ENCODE assay signal across 11 cellular contexts in the genomic region with DNA sequence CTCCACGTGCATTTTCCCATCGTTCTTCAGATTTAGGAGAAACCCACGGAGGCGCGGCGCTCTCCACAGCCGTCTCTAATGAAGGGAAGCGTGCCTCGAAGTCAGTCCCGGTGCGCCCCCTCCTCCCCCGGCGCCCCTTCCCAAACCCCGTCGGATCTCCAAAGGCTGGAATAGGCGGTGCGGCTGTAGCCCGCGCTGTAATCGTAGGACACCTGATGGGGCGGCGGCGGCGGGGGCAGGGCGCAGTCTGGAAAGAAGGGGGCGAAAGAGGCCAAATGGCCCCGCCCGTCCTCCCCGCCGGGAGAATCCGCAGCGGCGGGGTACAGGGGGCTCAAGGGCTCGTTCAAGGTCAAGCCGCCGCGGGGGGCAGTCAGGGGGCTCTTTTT. TPM values are rescaled to one million over a fixed set of nuclear protein-coding genes. Genes with fewer than 3 reads are reported as not detected.
DNase-seq lines count a peak whose midpoint lies in the region; ATAC-seq, FAIRE-seq and TF ChIP-seq lines count a peak whose summit lies in the region.
"Had no signal": no experiment of that assay in that cellular context is flagged by ENCODE, and none has a peak within 500 bp of the region (broad histone marks: within the 10 kb centered on the region; RNA-seq: fewer than 3 reads in every experiment).

No MANE protein-coding gene starts in this region.

- H3K4me1 Mint-ChIP-seq in GM23338: peaks cover 26% of the 10 kb centered on the region
- H3K4me1 Mint-ChIP-seq in brain: peaks cover 57% of the 10 kb centered on the region
- no peaks in the 10 kb centered on the region for H3K4me1 Mint-ChIP-seq in activated CD8-positive, alpha-beta T cell treated with anti-CD3 and anti-CD28 coated beads, Interleukin-2, amount 10 ng/mL, durations not matched to agents 7 days and 5 days (ENCODE audit: low read depth)

- CTCF ChIA-PET in activated CD8-positive, alpha-beta T cell treated with anti-CD3 and anti-CD28 coated beads, Interleukin-2, amount 10 ng/mL, durations not matched to agents 7 days and 5 days (lab: Charles Lee): interaction anchor here (1.4 to 1.6 kb wide), 2 partner anchors 9 to 44 kb away, joined by 3 to 4 read pairs; no protein-coding TSS in a partner anchor

- H3F3A ChIP-seq in GM23338 (replicated peaks; ENCODE audit: low read depth): peaks cover 7% of the 10 kb centered on the region; the same call in 1 of the 2 replicates

- peak overlapping the region; percentile 75 for H2AFZ ChIP-seq in GM23338

- POLR2A ChIA-PET in activated CD8-positive, alpha-beta T cell treated with anti-CD3 and anti-CD28 coated beads, Interleukin-2, amount 10 ng/mL, durations not matched to agents 7 days and 5 days (lab: Charles Lee): interaction anchor here (0.6 kb wide), 1 partner anchor 439 kb away, joined by 3 read pairs; no protein-coding TSS in a partner anchor

- no peaks in the 10 kb centered on the region; the same call in 2 of the 3 replicates for H3K36me3 Mint-ChIP-seq in GM23338 (ENCODE audit: low read depth)
- H3K36me3 Mint-ChIP-seq in brain: peaks cover 12% of the 10 kb centered on the region
- H3K36me3 Mint-ChIP-seq in activated CD8-positive, alpha-beta T cell treated with anti-CD3 and anti-CD28 coated beads, Interleukin-2, amount 10 ng/mL, durations not matched to agents 7 days and 5 days (ENCODE audit: low read depth): no peaks in the 10 kb centered on the region

- H3K4me3 Mint-ChIP-seq in GM23338 (peak overlapping the region; percentile 57), brain (peak overlapping the region; percentile 82 to 91 (median 85))
- H3K4me3 Mint-ChIP-seq in activated CD8-positive, alpha-beta T cell treated with anti-CD3 and anti-CD28 coated beads, Interleukin-2, amount 10 ng/mL, durations not matched to agents 7 days and 5 days: no peak overlapping the region

- H4K20me1 ChIP-seq in GM23338 (replicated peaks; ENCODE audit: insufficient read depth): no peaks in the 10 kb centered on the region

- no peaks in the 10 kb centered on the region for H3K36me3 ChIP-seq in GM23338 (ENCODE audit: insufficient read depth)
- H3K36me3 ChIP-seq in kidney (ENCODE audit: control insufficient read depth in 1 of 2, insufficient read depth in 2 of 2, low read length in 2 of 2): no peaks in the 10 kb centered on the region
- H3K36me3 ChIP-seq in small intestine (ENCODE audit: control insufficient read depth in 2 of 2, insufficient read depth in 2 of 2, low read length in 2 of 2): no peaks in the 10 kb centered on the region

- H3K9me2 ChIP-seq in GM23338 (ENCODE audit: insufficient read depth): no peaks in the 10 kb centered on the region

- FAIRE-seq in kidney (lab: Jason Lieb, UNC) (no peak), small intestine (lab: Jason Lieb, UNC) (no peak)
- FAIRE-seq: GM12891 had no signal

- H3K27ac Mint-ChIP-seq in GM23338 (no peak overlapping the region), brain (peak overlapping the region; percentile 63 to 96 (median 95))
- no peak overlapping the region for H3K27ac Mint-ChIP-seq in activated CD8-positive, alpha-beta T cell treated with anti-CD3 and anti-CD28 coated beads, Interleukin-2, amount 10 ng/mL, durations not matched to agents 7 days and 5 days

- H3K27me3 ChIP-seq in GM23338 (ENCODE audit: insufficient read depth) (peaks cover 60% of the 10 kb centered on the region), small intestine (ENCODE audit: control insufficient read depth in 2 of 2, insufficient read depth in 2 of 2, low read length in 2 of 2) (peaks cover 6 to 18% of the 10 kb centered on the region in 2 donors)

- H3K27me3 Mint-ChIP-seq in GM23338 (ENCODE audit: insufficient read depth, low read depth, poor library complexity) (peaks cover 41% of the 10 kb centered on the region), brain (peaks cover 26% of the 10 kb centered on the region)
- peaks cover 61% of the 10 kb centered on the region for H3K27me3 Mint-ChIP-seq in activated CD8-positive, alpha-beta T cell treated with anti-CD3 and anti-CD28 coated beads, Interleukin-2, amount 10 ng/mL, durations not matched to agents 7 days and 5 days (ENCODE audit: low read depth)

- no peaks in the 10 kb centered on the region for H3K79me2 ChIP-seq in GM23338 (replicated peaks; ENCODE audit: insufficient read depth)

- peak overlapping the region; percentile 88 for H3K4me2 ChIP-seq in GM23338

- DNase-seq in GM23338 (ENCODE audit: low spot score) (peak; percentile 68), kidney (peak; percentile 56), small intestine (no peak), HT-29 (ENCODE audit: low spot score) (no peak), GOT3 (lab: John Stamatoyannopoulos, UW) (no peak)
- DNase-seq in activated CD8-positive, alpha-beta T cell treated with anti-CD3 and anti-CD28 coated beads, Interleukin-2, amount 10 ng/mL, durations not matched to agents 7 days and 5 days: no peak
- DNase-seq: NCI-H524 treated with DMSO at 0.1 percent for 48 hours had no signal

- no peak overlapping the region for H3K9ac ChIP-seq in kidney (ENCODE audit: low read length in 2 of 2)

- TF ChIP-seq CTCF in GM23338 (conservative IDR thresholded peaks at IDR 0.05; ENCODE audit: low read depth in 2 of 2) (no peak), brain (conservative IDR thresholded peaks at IDR 0.05) (no peak), kidney (IDR thresholded peaks at IDR 0.05; ENCODE audit: borderline replicate concordance, extremely low read depth, insufficient read depth) (no peak)

- whole genome bisulfite sequencing in small intestine, 3 donors: 7 to 11% (median 10%) methylated on average over 30 to 37 of the region's 37 CpGs

- no peaks in the 10 kb centered on the region for H3K9me3 Mint-ChIP-seq in GM23338
- peaks cover 0 to 6% (median 0%) of the 10 kb centered on the region in 5 experiments for H3K9me3 Mint-ChIP-seq in brain
- H3K9me3 Mint-ChIP-seq in activated CD8-positive, alpha-beta T cell treated with anti-CD3 and anti-CD28 coated beads, Interleukin-2, amount 10 ng/mL, durations not matched to agents 7 days and 5 days (ENCODE audit: insufficient read depth): no peaks in the 10 kb centered on the region

- intact Hi-C loops in kidney (cut with DNase I): no loop called here

- H3K4me3 ChIP-seq in GM23338 (peak overlapping the region; percentile 70), kidney (ENCODE audit: low read length in 2 of 2) (peak overlapping the region in 1 of 2 donors; percentile 26), small intestine (ENCODE audit: low read depth in 1 of 2, low read length in 2 of 2) (peak overlapping the region; percentile 17 to 67)

- H3K4me1 ChIP-seq in GM23338 (ENCODE audit: insufficient read depth) (peaks cover 30% of the 10 kb centered on the region), kidney (ENCODE audit: control insufficient read depth in 1 of 2, insufficient read depth in 1 of 2, low read depth in 1 of 2, low read length in 2 of 2) (no peaks in the 10 kb centered on the region), small intestine (ENCODE audit: control insufficient read depth in 2 of 2, insufficient read depth in 1 of 2, low read depth in 1 of 2, low read length in 1 of 2) (peaks cover 3% of the 10 kb centered on the region in 2 donors)

- ATAC-seq in GM23338: peak; percentile 46
- no peak for ATAC-seq in activated CD8-positive, alpha-beta T cell treated with anti-CD3 and anti-CD28 coated beads, Interleukin-2, amount 10 ng/mL, durations not matched to agents 7 days and 5 days
- ATAC-seq in HG03432 (IDR thresholded peaks at IDR 0.05; ENCODE audit: unreplicated experiment): no peak

- no peaks in the 10 kb centered on the region for H3K9me3 ChIP-seq in kidney (ENCODE audit: control insufficient read depth in 1 of 2, low read length in 2 of 2)
- H3K9me3 ChIP-seq in small intestine (ENCODE audit: control insufficient read depth, low read depth): no peaks in the 10 kb centered on the region

- H3K27ac ChIP-seq in GM23338 (ENCODE audit: low read depth) (no peak overlapping the region), kidney (ENCODE audit: low read depth in 2 of 2, low read length in 2 of 2) (no peak overlapping the region), small intestine (ENCODE audit: low read depth in 1 of 2, low read length in 1 of 2) (no peak overlapping the region)

TF ChIP-seq in GM23338, 12 proteins besides CTCF, POLR2A, EP300 and RAD21:
- no peak for TF ChIP-seq STAT1 (IDR thresholded peaks at IDR 0.05; ENCODE audit: unreplicated experiment)
- TF ChIP-seq EZH2 (IDR thresholded peaks at IDR 0.05; ENCODE audit: low read depth, unreplicated experiment): peak; percentile 71
TF ChIP-seq in GM23338: peak in this region for 1.

RNA-seq across cellular contexts. Expression of a gene that starts 1.3 kb away (rescaled TPM):
- total RNA-seq in GM23338 (2014; rRNA removed; shearing (Covaris generic)): 0.87 and 1.5 TPM in 2 replicates
- 0.23 and 0.36 TPM in 2 replicates for polyA plus RNA-seq in GM23338 (2016; fragmentation: Nextera tagmentation; extraction: Ambion mirVana)
- polyA plus RNA-seq in brain (ENCODE audit: insufficient read depth, low read depth, low replicate concordance): 6.2 TPM
- total RNA-seq in kidney: 1.3 TPM
- polyA plus RNA-seq in kidney (ENCODE audit: insufficient read depth, low read depth, low replicate concordance): 0.97 TPM
- polyA plus RNA-seq in small intestine: under 1 TPM in 2 of 3 donors, not detected in 1; 0.22 to 0.49 TPM
- not detected for total RNA-seq in activated CD8-positive, alpha-beta T cell treated with anti-CD3 and anti-CD28 coated beads, Interleukin-2, amount 10 ng/mL, durations not matched to agents 7 days and 5 days
- not detected in 2 replicates for total RNA-seq in HT-29 (2014; rRNA removed; shearing (Covaris generic))
- total RNA-seq: T-helper 1 cell treated with Interleukin-12 subunit alpha and Interleukin-12 subunit beta and Interleukin-4 antibody, amounts not matched to agents 30 ng/mL and 1 ng/mL, for 36 hours had no signal

Comparison
In these comparisons a context has a peak if more than half of its experiments do, and no peak if none do; other contexts are left out.
1. DNase-seq: peak in GM23338 (single experiment) and kidney (single experiment); none in small intestine (single experiment), activated CD8-positive, alpha-beta T cell treated with anti-CD3 and anti-CD28 coated beads, Interleukin-2, amount 10 ng/mL, durations not matched to agents 7 days and 5 days (single experiment), HT-29 (single experiment) and GOT3 (single experiment).
2. H3K27ac Mint-ChIP-seq: peak in brain (5 of 5); none in GM23338 (single experiment) and activated CD8-positive, alpha-beta T cell treated with anti-CD3 and anti-CD28 coated beads, Interleukin-2, amount 10 ng/mL, durations not matched to agents 7 days and 5 days (single experiment).